In the genomic region with DNA sequence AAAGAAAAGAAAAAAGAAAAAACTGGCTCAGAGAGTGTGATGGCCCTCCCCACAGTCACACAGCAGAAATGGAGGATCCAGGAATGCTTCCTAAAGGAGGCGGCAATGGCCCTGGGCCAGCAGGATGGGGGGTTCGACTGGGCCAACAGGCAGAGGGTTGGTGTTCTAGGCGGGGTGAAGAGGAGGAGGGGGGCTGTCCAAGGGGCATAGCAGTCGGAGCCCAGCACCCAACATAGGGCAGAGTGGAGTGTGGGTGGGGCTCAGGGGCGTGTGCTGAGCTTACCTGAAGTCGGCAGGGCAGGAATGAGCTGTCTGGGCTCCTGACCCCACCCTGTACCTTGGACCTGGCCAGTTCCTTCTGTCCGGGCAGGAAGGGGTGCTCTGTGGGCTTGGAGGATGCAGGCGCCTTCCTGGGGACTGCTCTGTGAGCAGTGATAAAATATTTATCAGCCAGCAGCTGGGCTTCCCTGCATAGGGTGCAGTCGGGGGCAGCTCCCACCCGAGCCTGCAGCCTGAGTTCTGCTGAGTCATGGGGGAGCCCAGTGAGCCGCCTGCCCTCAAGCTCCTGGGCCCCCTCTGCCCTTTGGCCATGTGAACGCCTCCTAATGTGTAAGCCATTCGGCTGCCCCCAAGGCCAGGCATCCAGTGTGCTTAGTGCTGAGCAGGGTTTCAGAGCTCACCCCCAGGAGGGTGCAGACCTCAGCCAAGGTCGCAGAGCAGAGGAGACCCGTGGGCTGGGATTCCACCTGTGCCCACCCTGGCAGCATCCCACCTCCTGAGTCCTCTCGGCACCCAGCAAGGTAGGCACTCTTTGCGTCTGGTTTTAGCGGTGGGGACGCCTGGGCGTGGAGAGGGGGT, we compare ENCODE assay signal across 1 cellular context.
TF ChIP-seq lines count a peak whose summit lies in the region.

No MANE protein-coding gene starts in this region.

TF ChIP-seq in HepG2, 621 proteins besides CTCF, POLR2A, EP300 and RAD21 (continued from another document and continues in another):
- TF ChIP-seq, protein P1, sequence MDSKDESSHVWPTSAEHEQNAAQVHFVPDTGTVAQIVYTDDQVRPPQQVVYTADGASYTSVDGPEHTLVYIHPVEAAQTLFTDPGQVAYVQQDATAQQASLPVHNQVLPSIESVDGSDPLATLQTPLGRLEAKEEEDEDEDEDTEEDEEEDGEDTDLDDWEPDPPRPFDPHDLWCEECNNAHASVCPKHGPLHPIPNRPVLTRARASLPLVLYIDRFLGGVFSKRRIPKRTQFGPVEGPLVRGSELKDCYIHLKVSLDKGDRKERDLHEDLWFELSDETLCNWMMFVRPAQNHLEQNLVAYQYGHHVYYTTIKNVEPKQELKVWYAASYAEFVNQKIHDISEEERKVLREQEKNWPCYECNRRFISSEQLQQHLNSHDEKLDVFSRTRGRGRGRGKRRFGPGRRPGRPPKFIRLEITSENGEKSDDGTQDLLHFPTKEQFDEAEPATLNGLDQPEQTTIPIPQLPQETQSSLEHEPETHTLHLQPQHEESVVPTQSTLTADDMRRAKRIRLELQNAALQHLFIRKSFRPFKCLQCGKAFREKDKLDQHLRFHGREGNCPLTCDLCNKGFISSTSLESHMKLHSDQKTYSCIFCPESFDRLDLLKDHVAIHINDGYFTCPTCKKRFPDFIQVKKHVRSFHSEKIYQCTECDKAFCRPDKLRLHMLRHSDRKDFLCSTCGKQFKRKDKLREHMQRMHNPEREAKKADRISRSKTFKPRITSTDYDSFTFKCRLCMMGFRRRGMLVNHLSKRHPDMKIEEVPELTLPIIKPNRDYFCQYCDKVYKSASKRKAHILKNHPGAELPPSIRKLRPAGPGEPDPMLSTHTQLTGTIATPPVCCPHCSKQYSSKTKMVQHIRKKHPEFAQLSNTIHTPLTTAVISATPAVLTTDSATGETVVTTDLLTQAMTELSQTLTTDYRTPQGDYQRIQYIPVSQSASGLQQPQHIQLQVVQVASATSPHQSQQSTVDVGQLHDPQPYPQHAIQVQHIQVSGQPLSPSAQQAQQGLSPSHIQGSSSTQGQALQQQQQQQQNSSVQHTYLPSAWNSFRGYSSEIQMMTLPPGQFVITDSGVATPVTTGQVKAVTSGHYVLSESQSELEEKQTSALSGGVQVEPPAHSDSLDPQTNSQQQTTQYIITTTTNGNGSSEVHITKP (CRISPR knock-in tag; IDR thresholded peaks at IDR 0.05; ENCODE audit: low read depth) = peak; percentile 83
- no peak for TF ChIP-seq ZNF33A (CRISPR knock-in tag; IDR thresholded peaks at IDR 0.05; ENCODE audit: borderline replicate concordance)
- no peak for TF ChIP-seq RFX1 (IDR thresholded peaks at IDR 0.05)
- TF ChIP-seq JARID2 (CRISPR knock-in tag; IDR thresholded peaks at IDR 0.05; ENCODE audit: insufficient replicate concordance) = no peak
- TF ChIP-seq ZNF20 (CRISPR knock-in tag; IDR thresholded peaks at IDR 0.05) = no peak
- no peak for TF ChIP-seq MTF1 (CRISPR knock-in tag; IDR thresholded peaks at IDR 0.05)
- no peak for TF ChIP-seq ZNF260 (CRISPR knock-in tag; IDR thresholded peaks at IDR 0.05; ENCODE audit: borderline replicate concordance, low read depth)
- TF ChIP-seq FOXK1 (CRISPR knock-in tag; IDR thresholded peaks at IDR 0.05; ENCODE audit: borderline replicate concordance, low read depth) = peak; percentile 49; the same call in 1 of the 2 replicates
- TF ChIP-seq SMAD9 (CRISPR knock-in tag; IDR thresholded peaks at IDR 0.05) = no peak
- peak; percentile 70 for TF ChIP-seq ZFX (CRISPR knock-in tag; IDR thresholded peaks at IDR 0.05; ENCODE audit: low read depth)
- TF ChIP-seq MIER2 (CRISPR knock-in tag; IDR thresholded peaks at IDR 0.05) = no peak
- TF ChIP-seq, protein P2, sequence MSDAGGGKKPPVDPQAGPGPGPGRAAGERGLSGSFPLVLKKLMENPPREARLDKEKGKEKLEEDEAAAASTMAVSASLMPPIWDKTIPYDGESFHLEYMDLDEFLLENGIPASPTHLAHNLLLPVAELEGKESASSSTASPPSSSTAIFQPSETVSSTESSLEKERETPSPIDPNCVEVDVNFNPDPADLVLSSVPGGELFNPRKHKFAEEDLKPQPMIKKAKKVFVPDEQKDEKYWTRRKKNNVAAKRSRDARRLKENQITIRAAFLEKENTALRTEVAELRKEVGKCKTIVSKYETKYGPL (CRISPR knock-in tag; IDR thresholded peaks at IDR 0.05) = no peak
- TF ChIP-seq FOSL2 (CRISPR knock-in tag; IDR thresholded peaks at IDR 0.05) = peak; percentile 78
- no peak for TF ChIP-seq ZNF550 (CRISPR knock-in tag; IDR thresholded peaks at IDR 0.05; ENCODE audit: borderline replicate concordance)
- peak; percentile 33; the same call in 1 of the 2 replicates for TF ChIP-seq ZNF703 (CRISPR knock-in tag; IDR thresholded peaks at IDR 0.05; ENCODE audit: borderline replicate concordance)
- no peak for TF ChIP-seq HNRNPK (IDR thresholded peaks at IDR 0.05; ENCODE audit: low read depth, low read length, poor library complexity, severe bottlenecking)
- TF ChIP-seq, protein P3, sequence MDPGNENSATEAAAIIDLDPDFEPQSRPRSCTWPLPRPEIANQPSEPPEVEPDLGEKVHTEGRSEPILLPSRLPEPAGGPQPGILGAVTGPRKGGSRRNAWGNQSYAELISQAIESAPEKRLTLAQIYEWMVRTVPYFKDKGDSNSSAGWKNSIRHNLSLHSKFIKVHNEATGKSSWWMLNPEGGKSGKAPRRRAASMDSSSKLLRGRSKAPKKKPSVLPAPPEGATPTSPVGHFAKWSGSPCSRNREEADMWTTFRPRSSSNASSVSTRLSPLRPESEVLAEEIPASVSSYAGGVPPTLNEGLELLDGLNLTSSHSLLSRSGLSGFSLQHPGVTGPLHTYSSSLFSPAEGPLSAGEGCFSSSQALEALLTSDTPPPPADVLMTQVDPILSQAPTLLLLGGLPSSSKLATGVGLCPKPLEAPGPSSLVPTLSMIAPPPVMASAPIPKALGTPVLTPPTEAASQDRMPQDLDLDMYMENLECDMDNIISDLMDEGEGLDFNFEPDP (CRISPR knock-in tag; conservative IDR thresholded peaks at IDR 0.05) = no peak
- TF ChIP-seq MIXL1 (CRISPR knock-in tag; IDR thresholded peaks at IDR 0.05) = 0 out of 2 replicates have a peak, but pooled peaks have one; percentile 23
- TF ChIP-seq NFE2 (CRISPR knock-in tag; IDR thresholded peaks at IDR 0.05) = peak; percentile 91
- TF ChIP-seq MBD4 (IDR thresholded peaks at IDR 0.05; ENCODE audit: borderline replicate concordance, low read length) = no peak
- no peak for TF ChIP-seq CBX2 (IDR thresholded peaks at IDR 0.05; ENCODE audit: low read depth, low read length)
- TF ChIP-seq CBX2 (CRISPR knock-in tag; IDR thresholded peaks at IDR 0.05; ENCODE audit: low read depth) = no peak
- no peak for TF ChIP-seq AGO1 (IDR thresholded peaks at IDR 0.05; ENCODE audit: low read depth, low read length, poor library complexity, severe bottlenecking)
- TF ChIP-seq, protein P4, sequence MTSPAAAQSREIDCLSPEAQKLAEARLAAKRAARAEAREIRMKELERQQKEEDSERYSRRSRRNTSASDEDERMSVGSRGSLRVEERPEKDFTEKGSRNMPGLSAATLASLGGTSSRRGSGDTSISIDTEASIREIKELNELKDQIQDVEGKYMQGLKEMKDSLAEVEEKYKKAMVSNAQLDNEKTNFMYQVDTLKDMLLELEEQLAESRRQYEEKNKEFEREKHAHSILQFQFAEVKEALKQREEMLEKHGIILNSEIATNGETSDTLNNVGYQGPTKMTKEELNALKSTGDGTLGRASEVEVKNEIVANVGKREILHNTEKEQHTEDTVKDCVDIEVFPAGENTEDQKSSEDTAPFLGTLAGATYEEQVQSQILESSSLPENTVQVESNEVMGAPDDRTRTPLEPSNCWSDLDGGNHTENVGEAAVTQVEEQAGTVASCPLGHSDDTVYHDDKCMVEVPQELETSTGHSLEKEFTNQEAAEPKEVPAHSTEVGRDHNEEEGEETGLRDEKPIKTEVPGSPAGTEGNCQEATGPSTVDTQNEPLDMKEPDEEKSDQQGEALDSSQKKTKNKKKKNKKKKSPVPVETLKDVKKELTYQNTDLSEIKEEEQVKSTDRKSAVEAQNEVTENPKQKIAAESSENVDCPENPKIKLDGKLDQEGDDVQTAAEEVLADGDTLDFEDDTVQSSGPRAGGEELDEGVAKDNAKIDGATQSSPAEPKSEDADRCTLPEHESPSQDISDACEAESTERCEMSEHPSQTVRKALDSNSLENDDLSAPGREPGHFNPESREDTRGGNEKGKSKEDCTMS (CRISPR knock-in tag; conservative IDR thresholded peaks at IDR 0.05) = no peak
- TF ChIP-seq ZNF850 (CRISPR knock-in tag; conservative IDR thresholded peaks at IDR 0.05) = no peak
- no peak for TF ChIP-seq ZNF530 (CRISPR knock-in tag; IDR thresholded peaks at IDR 0.05; ENCODE audit: low read depth)
- TF ChIP-seq ZNF570 (CRISPR knock-in tag; IDR thresholded peaks at IDR 0.05; ENCODE audit: borderline replicate concordance) = no peak
- TF ChIP-seq FOXO1 (CRISPR knock-in tag; IDR thresholded peaks at IDR 0.05) = no peak; the same call in 1 of the 2 replicates
- TF ChIP-seq CBX1 (IDR thresholded peaks at IDR 0.05; ENCODE audit: low read depth) = no peak
- TF ChIP-seq THAP11 (CRISPR knock-in tag; IDR thresholded peaks at IDR 0.05) = peak; percentile 34; the same call in 1 of the 2 replicates
- no peak for TF ChIP-seq THYN1 (CRISPR knock-in tag; IDR thresholded peaks at IDR 0.05; ENCODE audit: borderline replicate concordance, low read depth)
- no peak for TF ChIP-seq ZNF12 (CRISPR knock-in tag; IDR thresholded peaks at IDR 0.05)
- TF ChIP-seq ZNF468 (CRISPR knock-in tag; IDR thresholded peaks at IDR 0.05) = no peak
- no peak; the same call in 1 of the 2 replicates for TF ChIP-seq ZNF460 (CRISPR knock-in tag; IDR thresholded peaks at IDR 0.05; ENCODE audit: borderline replicate concordance)
- TF ChIP-seq CENPX (CRISPR knock-in tag; IDR thresholded peaks at IDR 0.05) = no peak
- peak; percentile 83 for TF ChIP-seq TAF1 (CRISPR knock-in tag; IDR thresholded peaks at IDR 0.05)
- no peak; the same call in 1 of the 2 replicates for TF ChIP-seq TOPORS (CRISPR knock-in tag; IDR thresholded peaks at IDR 0.05)
- no peak for TF ChIP-seq SIN3B (IDR thresholded peaks at IDR 0.05; ENCODE audit: low read length)
- no peak for TF ChIP-seq HMGA1 (CRISPR knock-in tag; conservative IDR thresholded peaks at IDR 0.05)
- TF ChIP-seq ZFP90 (CRISPR knock-in tag; IDR thresholded peaks at IDR 0.05; ENCODE audit: borderline replicate concordance) = no peak
- no peak for TF ChIP-seq ONECUT2 (CRISPR knock-in tag; IDR thresholded peaks at IDR 0.05)
- no peak for TF ChIP-seq ZNF382 (CRISPR knock-in tag; IDR thresholded peaks at IDR 0.05; ENCODE audit: borderline replicate concordance)
- no peak for TF ChIP-seq DNMT3B (CRISPR knock-in tag; conservative IDR thresholded peaks at IDR 0.05)
- peak; percentile 54; the same call in 1 of the 2 replicates for TF ChIP-seq ZNF607 (CRISPR knock-in tag; IDR thresholded peaks at IDR 0.05; ENCODE audit: borderline replicate concordance)
- peak; percentile 92 for TF ChIP-seq MAFF (IDR thresholded peaks at IDR 0.05; ENCODE audit: low read depth, low read length)
- no peak for TF ChIP-seq JUND (CRISPR knock-in tag; IDR thresholded peaks at IDR 0.05)
- TF ChIP-seq, protein P5, sequence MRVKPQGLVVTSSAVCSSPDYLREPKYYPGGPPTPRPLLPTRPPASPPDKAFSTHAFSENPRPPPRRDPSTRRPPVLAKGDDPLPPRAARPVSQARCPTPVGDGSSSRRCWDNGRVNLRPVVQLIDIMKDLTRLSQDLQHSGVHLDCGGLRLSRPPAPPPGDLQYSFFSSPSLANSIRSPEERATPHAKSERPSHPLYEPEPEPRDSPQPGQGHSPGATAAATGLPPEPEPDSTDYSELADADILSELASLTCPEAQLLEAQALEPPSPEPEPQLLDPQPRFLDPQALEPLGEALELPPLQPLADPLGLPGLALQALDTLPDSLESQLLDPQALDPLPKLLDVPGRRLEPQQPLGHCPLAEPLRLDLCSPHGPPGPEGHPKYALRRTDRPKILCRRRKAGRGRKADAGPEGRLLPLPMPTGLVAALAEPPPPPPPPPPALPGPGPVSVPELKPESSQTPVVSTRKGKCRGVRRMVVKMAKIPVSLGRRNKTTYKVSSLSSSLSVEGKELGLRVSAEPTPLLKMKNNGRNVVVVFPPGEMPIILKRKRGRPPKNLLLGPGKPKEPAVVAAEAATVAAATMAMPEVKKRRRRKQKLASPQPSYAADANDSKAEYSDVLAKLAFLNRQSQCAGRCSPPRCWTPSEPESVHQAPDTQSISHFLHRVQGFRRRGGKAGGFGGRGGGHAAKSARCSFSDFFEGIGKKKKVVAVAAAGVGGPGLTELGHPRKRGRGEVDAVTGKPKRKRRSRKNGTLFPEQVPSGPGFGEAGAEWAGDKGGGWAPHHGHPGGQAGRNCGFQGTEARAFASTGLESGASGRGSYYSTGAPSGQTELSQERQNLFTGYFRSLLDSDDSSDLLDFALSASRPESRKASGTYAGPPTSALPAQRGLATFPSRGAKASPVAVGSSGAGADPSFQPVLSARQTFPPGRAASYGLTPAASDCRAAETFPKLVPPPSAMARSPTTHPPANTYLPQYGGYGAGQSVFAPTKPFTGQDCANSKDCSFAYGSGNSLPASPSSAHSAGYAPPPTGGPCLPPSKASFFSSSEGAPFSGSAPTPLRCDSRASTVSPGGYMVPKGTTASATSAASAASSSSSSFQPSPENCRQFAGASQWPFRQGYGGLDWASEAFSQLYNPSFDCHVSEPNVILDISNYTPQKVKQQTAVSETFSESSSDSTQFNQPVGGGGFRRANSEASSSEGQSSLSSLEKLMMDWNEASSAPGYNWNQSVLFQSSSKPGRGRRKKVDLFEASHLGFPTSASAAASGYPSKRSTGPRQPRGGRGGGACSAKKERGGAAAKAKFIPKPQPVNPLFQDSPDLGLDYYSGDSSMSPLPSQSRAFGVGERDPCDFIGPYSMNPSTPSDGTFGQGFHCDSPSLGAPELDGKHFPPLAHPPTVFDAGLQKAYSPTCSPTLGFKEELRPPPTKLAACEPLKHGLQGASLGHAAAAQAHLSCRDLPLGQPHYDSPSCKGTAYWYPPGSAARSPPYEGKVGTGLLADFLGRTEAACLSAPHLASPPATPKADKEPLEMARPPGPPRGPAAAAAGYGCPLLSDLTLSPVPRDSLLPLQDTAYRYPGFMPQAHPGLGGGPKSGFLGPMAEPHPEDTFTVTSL (CRISPR knock-in tag; IDR thresholded peaks at IDR 0.05; ENCODE audit: borderline replicate concordance) = no peak
